In the genomic region with DNA sequence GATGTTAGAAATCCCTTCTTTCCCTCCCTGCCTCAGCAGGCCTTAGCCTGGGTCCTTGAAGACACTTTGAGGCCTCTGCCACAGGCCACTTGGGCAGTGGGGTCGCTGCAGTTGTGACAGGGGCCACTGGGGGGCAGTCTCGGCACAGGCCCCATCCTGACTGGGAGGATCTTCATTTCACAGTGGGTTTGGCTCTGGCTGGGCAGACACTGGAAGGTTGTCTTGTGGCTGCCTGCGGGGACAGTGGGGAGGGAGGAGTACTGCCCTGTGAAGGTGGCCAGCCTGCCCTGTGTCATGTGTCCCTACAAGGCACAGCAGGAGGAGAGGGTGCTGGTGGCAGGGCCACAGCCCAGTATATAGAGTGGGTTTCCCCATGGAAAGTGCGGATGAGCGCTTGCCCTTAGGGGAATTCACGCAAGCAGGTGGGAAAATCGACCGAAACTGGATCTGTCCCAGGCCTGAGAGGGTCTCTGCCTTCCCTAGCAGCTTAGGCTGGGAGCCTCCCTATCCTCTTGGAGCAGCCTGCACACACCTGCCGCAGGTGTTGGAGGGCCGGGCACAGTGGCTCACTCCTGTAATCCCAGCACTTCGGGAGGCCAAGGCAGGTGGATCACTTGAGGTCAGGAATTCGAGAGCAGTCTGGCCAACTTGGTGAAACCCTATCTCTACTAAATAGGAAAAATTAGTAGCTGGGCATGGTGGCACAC, we compare ENCODE assay signal across 1 cellular context.
TF ChIP-seq lines count a peak whose summit lies in the region.

No MANE protein-coding gene starts in this region.

TF ChIP-seq in WTC11, 78 proteins besides CTCF, POLR2A, EP300 and RAD21 (continued from another document):
- TF ChIP-seq, protein P1, sequence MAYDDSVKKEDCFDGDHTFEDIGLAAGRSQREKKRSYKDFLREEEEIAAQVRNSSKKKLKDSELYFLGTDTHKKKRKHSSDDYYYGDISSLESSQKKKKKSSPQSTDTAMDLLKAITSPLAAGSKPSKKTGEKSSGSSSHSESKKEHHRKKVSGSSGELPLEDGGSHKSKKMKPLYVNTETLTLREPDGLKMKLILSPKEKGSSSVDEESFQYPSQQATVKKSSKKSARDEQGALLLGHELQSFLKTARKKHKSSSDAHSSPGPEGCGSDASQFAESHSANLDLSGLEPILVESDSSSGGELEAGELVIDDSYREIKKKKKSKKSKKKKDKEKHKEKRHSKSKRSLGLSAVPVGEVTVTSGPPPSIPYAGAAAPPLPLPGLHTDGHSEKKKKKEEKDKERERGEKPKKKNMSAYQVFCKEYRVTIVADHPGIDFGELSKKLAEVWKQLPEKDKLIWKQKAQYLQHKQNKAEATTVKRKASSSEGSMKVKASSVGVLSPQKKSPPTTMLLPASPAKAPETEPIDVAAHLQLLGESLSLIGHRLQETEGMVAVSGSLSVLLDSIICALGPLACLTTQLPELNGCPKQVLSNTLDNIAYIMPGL (CRISPR knock-in tag; IDR thresholded peaks at IDR 0.05) = no peak
- no peak for TF ChIP-seq SMAD4 (CRISPR knock-in tag; IDR thresholded peaks at IDR 0.05)
- TF ChIP-seq SMAD3 (CRISPR knock-in tag; IDR thresholded peaks at IDR 0.05; ENCODE audit: borderline replicate concordance) = no peak
- no peak for TF ChIP-seq ATF6 (CRISPR knock-in tag; IDR thresholded peaks at IDR 0.05)
- TF ChIP-seq ATF1 (CRISPR knock-in tag; IDR thresholded peaks at IDR 0.05) = no peak
